In the genomic region with DNA sequence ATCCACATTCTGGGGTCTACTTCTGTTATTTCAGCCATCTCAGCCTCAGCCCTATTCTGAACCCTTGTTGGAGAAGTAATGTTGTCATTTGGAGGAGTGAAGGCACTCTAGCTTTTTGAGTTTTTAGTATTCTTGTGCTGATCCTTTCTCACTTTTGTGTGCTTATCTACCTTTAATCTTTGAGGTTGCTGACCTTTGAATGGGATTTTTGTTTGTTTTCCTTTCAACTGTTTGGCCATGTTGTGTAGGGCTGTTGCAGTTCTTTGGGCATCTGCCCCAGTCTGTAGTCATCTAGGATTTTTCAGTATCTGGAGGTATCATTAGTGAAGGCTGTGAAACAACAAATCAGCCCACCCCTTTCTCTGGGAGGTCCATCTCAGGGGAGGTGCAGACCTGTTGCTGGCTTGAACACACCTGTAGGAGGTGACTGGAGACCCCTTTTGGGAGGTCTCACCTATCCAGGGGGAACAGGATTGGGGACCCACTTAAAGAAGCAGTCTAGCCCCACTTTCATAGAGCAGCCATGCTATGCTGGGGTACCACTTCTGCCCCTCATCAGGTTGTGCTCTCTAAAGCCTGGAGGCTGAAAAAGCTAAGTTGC, we compare ENCODE assay signal across 8 cellular contexts.
"Had no signal": no experiment of that assay in that cellular context is flagged by ENCODE, and none has a peak within 500 bp of the region (broad histone marks: within the 10 kb centered on the region; RNA-seq: fewer than 3 reads in every experiment).

No MANE protein-coding gene starts in this region.

- H3K27me3 Mint-ChIP-seq: IgD-negative memory B cell had no signal

- FAIRE-seq: HepG2, HTR-8/SVneo, K562 had no signal

- H3K4me3 ChIP-seq: K562 had no signal

- H3K4me3 Mint-ChIP-seq: IgD-negative memory B cell had no signal

- DNase-seq: IMR-90, KBM-7, KG1 had no signal

- ATAC-seq: HepG2, K562 had no signal

- H3K27ac ChIP-seq: HL-60 had no signal
